Comparison of ENCODE assay signal across 8 cellular contexts in genomic region chr5:76714771-76715483, GRCh38. TPM values are rescaled to one million over a fixed set of nuclear protein-coding genes. Genes with fewer than 3 reads are reported as not detected.
DNase-seq lines count a peak whose midpoint lies in the region; ATAC-seq, FAIRE-seq and TF ChIP-seq lines count a peak whose summit lies in the region.

No MANE protein-coding gene starts in this region.

- WGBS in A549 (ENCODE audit: missing lambda C conversion rate): 51% methylated on average over 50 of the region's 52 CpGs
- 19 to 21% methylated on average over 52 of the region's 52 CpGs for WGBS in GM23248 (ENCODE audit: low coverage in 1 of 2, low lambda C conversion rate in 2 of 2, missing lambda C conversion rate in 2 of 2), 2 experiments

- peak; percentile 28 to 40; a peak in 4 of 6 replicates for ATAC-seq in A549
- ATAC-seq in HG03378 (IDR thresholded peaks at IDR 0.05; ENCODE audit: unreplicated experiment): no peak

- no peak overlapping the region for H3K27ac Mint-ChIP-seq in activated CD4-positive, alpha-beta memory T cell treated with anti-CD3 and anti-CD28 coated beads for 36 hours
- peak overlapping the region; percentile 44 for H3K27ac Mint-ChIP-seq in osteocyte (ENCODE audit: unreplicated experiment)

- peaks cover 14% of the 10 kb centered on the region for H3F3A ChIP-seq in GM23248 (ENCODE audit: insufficient read depth)

- no peaks in the 10 kb centered on the region for H3K36me3 ChIP-seq in GM23248 (ENCODE audit: low read depth)

- FAIRE-seq in A549 (lab: Jason Lieb, UNC): no peak

- in situ Hi-C loops in GM23248 (cut with MboI): no loop called here

- no peak for TF ChIP-seq CTCF in A549 (IDR thresholded peaks at IDR 0.05)
- TF ChIP-seq CTCF in fibroblast of villous mesenchyme (IDR thresholded peaks at IDR 0.05; ENCODE audit: insufficient read depth, low read depth, low read length): no peak
- TF ChIP-seq CTCF in osteocyte (IDR thresholded peaks at IDR 0.05): no peak

- H3K27me3 Mint-ChIP-seq in activated CD4-positive, alpha-beta memory T cell treated with anti-CD3 and anti-CD28 coated beads for 36 hours: peaks cover 30% of the 10 kb centered on the region
- H3K27me3 Mint-ChIP-seq in osteocyte (ENCODE audit: unreplicated experiment): no peaks in the 10 kb centered on the region

- peaks cover 44% of the 10 kb centered on the region for H3K4me1 Mint-ChIP-seq in activated CD4-positive, alpha-beta memory T cell treated with anti-CD3 and anti-CD28 coated beads for 36 hours (ENCODE audit: low read depth)
- H3K4me1 Mint-ChIP-seq in osteocyte (ENCODE audit: unreplicated experiment): peaks cover 54% of the 10 kb centered on the region

- H3K27me3 ChIP-seq in GM23248 (replicated peaks; ENCODE audit: insufficient read depth): peaks cover 28% of the 10 kb centered on the region

- peak overlapping the region; percentile 81 for H2AFZ ChIP-seq in GM23248

- H3K9ac ChIP-seq in GM23248: no peak overlapping the region; the same call in 1 of the 2 replicates

- CTCF ChIA-PET in A549 (lab: Yijun Ruan, JAX): interaction anchor here (0.6 to 10.7 kb wide), 14 partner anchors 9 to 312 kb away, joined by 3 to 81 read pairs (median 3); partner anchors contain the start of gene IQGAP2
- CTCF ChIA-PET in activated CD4-positive, alpha-beta memory T cell treated with anti-CD3 and anti-CD28 coated beads for 36 hours (lab: Charles Lee): interaction anchor here (0.6 to 6.6 kb wide), 6 partner anchors 9 to 371 kb away, joined by 3 to 61 read pairs (median 3); no protein-coding TSS in a partner anchor

- H3K27ac ChIP-seq in A549: peak overlapping the region; percentile 95 to 96
- H3K27ac ChIP-seq in GM23248: no peak overlapping the region

- DNase-seq in A549 (ENCODE audit: low read depth in 1 of 2, low spot score in 1 of 2) (peak in 1 of 2 experiments; percentile 30), GM23248 (peak; percentile 27), fibroblast of villous mesenchyme (ENCODE audit: low read depth) (peak; percentile 42), osteocyte (ENCODE audit: extremely low spot score, unreplicated experiment) (no peak), NCI-H774 (lab: John Stamatoyannopoulos, UW) (no peak), T1000 (lab: John Stamatoyannopoulos, UW) (no peak)
- DNase-seq in activated CD4-positive, alpha-beta memory T cell treated with anti-CD3 and anti-CD28 coated beads for 36 hours: peak; percentile 27

- no peak for TF ChIP-seq POLR2A in A549 (IDR thresholded peaks at IDR 0.05; ENCODE audit: low read length)

- TF ChIP-seq EP300 in A549 (IDR thresholded peaks at IDR 0.05): no peak

- H3K9me2 ChIP-seq in GM23248 (ENCODE audit: insufficient read depth): no peaks in the 10 kb centered on the region

- intact Hi-C loops in activated CD4-positive, alpha-beta memory T cell treated with anti-CD3 and anti-CD28 coated beads for 36 hours (cut with micrococcal nuclease): loop anchor here (10.0 kb wide), 1 partner anchor 140 kb away; the partner anchor contains the start of gene S100Z

- H3K4me3 ChIP-seq in A549 (peak overlapping the region; percentile 98), GM23248 (peak overlapping the region; percentile 87), fibroblast of villous mesenchyme (ENCODE audit: low read depth, low read length) (peak overlapping the region; percentile 95)

- POLR2A ChIA-PET in A549 (lab: Yijun Ruan, JAX): interaction anchor here (0.6 kb wide), 1 partner anchor 104 kb away, joined by 4 read pairs; the partner anchor contains the start of gene F2RL1
- POLR2A ChIA-PET in activated CD4-positive, alpha-beta memory T cell treated with anti-CD3 and anti-CD28 coated beads for 36 hours (lab: Charles Lee): interaction anchor here (1.7 kb wide), 2 partner anchors 22 to 25 kb away, joined by 7 read pairs; no protein-coding TSS in a partner anchor

- H4K20me1 ChIP-seq in GM23248 (ENCODE audit: insufficient read depth): no peaks in the 10 kb centered on the region

- no peaks in the 10 kb centered on the region for H3K36me3 Mint-ChIP-seq in activated CD4-positive, alpha-beta memory T cell treated with anti-CD3 and anti-CD28 coated beads for 36 hours
- peaks cover 5% of the 10 kb centered on the region for H3K36me3 Mint-ChIP-seq in osteocyte (ENCODE audit: unreplicated experiment)

- TF ChIP-seq RAD21 in A549 (conservative IDR thresholded peaks at IDR 0.05 in 1 of 2, IDR thresholded peaks at IDR 0.05 in 1 of 2): no peak

- H3K4me3 Mint-ChIP-seq in activated CD4-positive, alpha-beta memory T cell treated with anti-CD3 and anti-CD28 coated beads for 36 hours: peak overlapping the region; percentile 81
- peak overlapping the region; percentile 84 for H3K4me3 Mint-ChIP-seq in osteocyte (ENCODE audit: unreplicated experiment)

- H3K4me1 ChIP-seq in A549: 0 out of 3 replicates have a peak, but pooled peaks cover 8% of the 10 kb centered on the region
- H3K4me1 ChIP-seq in GM23248 (ENCODE audit: insufficient read depth): peaks cover 7% of the 10 kb centered on the region

- no peaks in the 10 kb centered on the region for H3K9me3 Mint-ChIP-seq in activated CD4-positive, alpha-beta memory T cell treated with anti-CD3 and anti-CD28 coated beads for 36 hours
- H3K9me3 Mint-ChIP-seq in osteocyte (ENCODE audit: unreplicated experiment): no peaks in the 10 kb centered on the region

- H3K9me3 ChIP-seq in A549 (no peaks in the 10 kb centered on the region), GM23248 (ENCODE audit: low read depth) (no peaks in the 10 kb centered on the region)

- H3K4me2 ChIP-seq in A549 (peak overlapping the region; percentile 84), GM23248 (ENCODE audit: unreplicated experiment) (peak overlapping the region; percentile 87)

- no peaks in the 10 kb centered on the region for H3K79me2 ChIP-seq in GM23248 (ENCODE audit: insufficient read depth)

TF ChIP-seq in A549, 52 proteins besides CTCF, POLR2A, EP300 and RAD21:
- TF ChIP-seq, protein P1, sequence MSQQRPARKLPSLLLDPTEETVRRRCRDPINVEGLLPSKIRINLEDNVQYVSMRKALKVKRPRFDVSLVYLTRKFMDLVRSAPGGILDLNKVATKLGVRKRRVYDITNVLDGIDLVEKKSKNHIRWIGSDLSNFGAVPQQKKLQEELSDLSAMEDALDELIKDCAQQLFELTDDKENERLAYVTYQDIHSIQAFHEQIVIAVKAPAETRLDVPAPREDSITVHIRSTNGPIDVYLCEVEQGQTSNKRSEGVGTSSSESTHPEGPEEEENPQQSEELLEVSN (IDR thresholded peaks at IDR 0.05; ENCODE audit: borderline replicate concordance, low read depth): peak; percentile 79; the same call in 1 of the 2 replicates
- TF ChIP-seq FOSL2 (IDR thresholded peaks at IDR 0.05) (no peak), FOSL2 (CRISPR knock-in tag; IDR thresholded peaks at IDR 0.05) (no peak), RFX5 (IDR thresholded peaks at IDR 0.05) (0 out of 2 replicates have a peak, but pooled peaks have one; percentile 27)

RNA-seq across cellular contexts. Expression of gene F2R, which starts 1.0 kb away (rescaled TPM):
- polyA plus RNA-seq in A549 (2011; rRNA removed): 114 and 131 TPM in 2 replicates
- polyA plus RNA-seq in A549 (2012; cell fraction: cytosol; rRNA removed): 28.2 and 38.5 TPM in 2 replicates
- 21.4 and 25.3 TPM in 2 replicates for polyA plus RNA-seq in A549 (2012; cell fraction: nucleus; rRNA removed)
- 19.4 to 30.4 TPM (median 26.3 TPM) in 3 replicates for polyA plus RNA-seq in A549 (2017; fragmentation: RNase III; extraction: RNeasy Plus Mini Kit Qiagen cat#74134 plus additional on column Dnase treatment)
- 76.1 and 95.1 TPM in 2 replicates for polyA minus RNA-seq in A549 (2011; rRNA and poly(A)+ RNA removed)
- total RNA-seq in GM23248 (2014; rRNA removed; shearing (Covaris generic)): 3.7 and 5.3 TPM in 2 replicates
- 4.4 and 4.6 TPM in 2 replicates for polyA plus RNA-seq in GM23248 (2016; fragmentation: Nextera tagmentation; extraction: Ambion mirVana)
- total RNA-seq in activated CD4-positive, alpha-beta memory T cell treated with anti-CD3 and anti-CD28 coated beads for 36 hours: 1 to 10 TPM; 6.5 to 6.8 TPM
- 117 and 144 TPM in 2 replicates for total RNA-seq in fibroblast of villous mesenchyme
- 108 and 113 TPM in 2 replicates for total RNA-seq in osteocyte

Comparison
In these comparisons a context has a peak if more than half of its experiments do, and no peak if none do; other contexts are left out.
1. DNase-seq: peak in GM23248 (single experiment), activated CD4-positive, alpha-beta memory T cell treated with anti-CD3 and anti-CD28 coated beads for 36 hours (single experiment) and fibroblast of villous mesenchyme (single experiment); none in osteocyte (single experiment), NCI-H774 (single experiment) and T1000 (single experiment).
2. RNA of gene F2R, which starts 1.0 kb away (total RNA-seq): 117 to 144 TPM in fibroblast of villous mesenchyme and 108 to 113 TPM in osteocyte; 6.5 to 6.8 TPM in activated CD4-positive, alpha-beta memory T cell treated with anti-CD3 and anti-CD28 coated beads for 36 hours and 3.7 to 5.3 TPM in GM23248; every median in the first group is over 10 times any median in the second.
3. Peak in every context shown above with its lines, with median percentiles within 50 percentile points of each other: H3K4me3 ChIP-seq.